In genomic region chr10:115321360-115321759, GRCh38 we compare ENCODE assay signal across 23 cellular contexts.
DNase-seq lines count a peak whose midpoint lies in the region; ATAC-seq and TF ChIP-seq lines count a peak whose summit lies in the region.
"Had no signal": no experiment of that assay in that cellular context is flagged by ENCODE, and none has a peak within 500 bp of the region (broad histone marks: within the 10 kb centered on the region; RNA-seq: fewer than 3 reads in every experiment).

No MANE protein-coding gene starts in this region.

- H3K27ac ChIP-seq in ACC112 (ENCODE audit: low read depth, low read length): no peak overlapping the region

- no peak for TF ChIP-seq CTCF in WTC11 (IDR thresholded peaks at IDR 0.05)

- POLR2A ChIA-PET in WTC11 (lab: Charles Lee): no interaction called here

- CTCF ChIA-PET in WTC11 (lab: Charles Lee): no interaction called here

- no peaks in the 10 kb centered on the region for H3K27me3 ChIP-seq in ACC112 (ENCODE audit: insufficient read depth, low read length)

- no peak overlapping the region for H2AFZ ChIP-seq in ACC112 (ENCODE audit: low read length, unreplicated experiment)

- H3K4me3 ChIP-seq in ACC112 (ENCODE audit: low read depth, low read length): peak overlapping the region; percentile 28; the same call in 1 of the 2 replicates
- H3K4me3 ChIP-seq: lung, smooth muscle cell had no signal

- peaks cover 23% of the 10 kb centered on the region for H3K9me3 Mint-ChIP-seq in WTC11

- no peaks in the 10 kb centered on the region for H3K4me1 Mint-ChIP-seq in WTC11
- H3K4me1 Mint-ChIP-seq: natural killer cell had no signal

- no peaks in the 10 kb centered on the region for H3K27me3 Mint-ChIP-seq in WTC11 (ENCODE audit: low read depth)
- H3K27me3 Mint-ChIP-seq: activated naive CD8-positive, alpha-beta T cell; CD4-positive, CD25-positive, alpha-beta regulatory T cell had no signal

- H3K36me3 ChIP-seq in ACC112 (ENCODE audit: insufficient read depth, low read length): no peaks in the 10 kb centered on the region

- H3K27ac Mint-ChIP-seq in WTC11: no peak overlapping the region
- H3K27ac Mint-ChIP-seq: activated naive CD8-positive, alpha-beta T cell; CD4-positive, CD25-positive, alpha-beta regulatory T cell; natural killer cell had no signal

- H3K4me3 Mint-ChIP-seq in WTC11: no peak overlapping the region
- H3K4me3 Mint-ChIP-seq: activated naive CD8-positive, alpha-beta T cell; CD4-positive, CD25-positive, alpha-beta regulatory T cell; natural killer cell had no signal

- no peaks in the 10 kb centered on the region for H3K79me2 ChIP-seq in ACC112 (ENCODE audit: control insufficient read depth, insufficient read depth, low read length, unreplicated experiment)

- H3K36me3 Mint-ChIP-seq in WTC11: peaks cover 2% of the 10 kb centered on the region; the same call in 1 of the 2 replicates
- H3K36me3 Mint-ChIP-seq: activated naive CD8-positive, alpha-beta T cell; CD4-positive, CD25-positive, alpha-beta regulatory T cell had no signal

- DNase-seq in M059J (ENCODE audit: low read depth): peak; percentile 4
- no peak for DNase-seq in WTC11 (ENCODE audit: low spot score)
- no peak for DNase-seq in activated naive CD4-positive, alpha-beta T cell (lab: John Stamatoyannopoulos, UW)
- DNase-seq in inferior parietal cortex (ENCODE audit: extremely low spot score): no peak
- DNase-seq: activated CD4-positive, alpha-beta T cell treated with anti-CD3 and anti-CD28 coated beads, Interleukin-2, amount 50 U/mL, for 1 hour; activated T-cell treated with anti-CD3 and anti-CD28 coated beads for 4 hours; CD4-positive, CD25-positive, alpha-beta regulatory T cell; dermis blood vessel endothelial cell; erythroblast; natural killer cell; NCI-H2081; NCI-H69; posterior cingulate gyrus; SK-N-SH; trophoblast cell had no signal

- no peaks in the 10 kb centered on the region for H3K4me1 ChIP-seq in ACC112 (ENCODE audit: control insufficient read depth, insufficient read depth, low read length, unreplicated experiment)

- ATAC-seq in GM18867 (IDR thresholded peaks at IDR 0.05; ENCODE audit: unreplicated experiment): peak; percentile 66
- peak; percentile 96 for ATAC-seq in HG02884 (IDR thresholded peaks at IDR 0.05; ENCODE audit: unreplicated experiment)
- no peak for ATAC-seq in WTC11
- no peak for ATAC-seq in HG03280 (IDR thresholded peaks at IDR 0.05; ENCODE audit: unreplicated experiment)
- ATAC-seq: natural killer cell, Panc1 had no signal

TF ChIP-seq in WTC11, 78 proteins besides CTCF, POLR2A, EP300 and RAD21:
- no peak for TF ChIP-seq ZNF317 (CRISPR knock-in tag; IDR thresholded peaks at IDR 0.05; ENCODE audit: borderline replicate concordance, low read depth)
- TF ChIP-seq IRF2 (CRISPR knock-in tag; IDR thresholded peaks at IDR 0.05; ENCODE audit: borderline replicate concordance, low read depth): no peak
- no peak for TF ChIP-seq ATF1 (CRISPR knock-in tag; IDR thresholded peaks at IDR 0.05)
- no peak for TF ChIP-seq MYBL2 (CRISPR knock-in tag; IDR thresholded peaks at IDR 0.05)
- TF ChIP-seq ETV6 (CRISPR knock-in tag; IDR thresholded peaks at IDR 0.05): no peak
- no peak for TF ChIP-seq ZNF281 (CRISPR knock-in tag; IDR thresholded peaks at IDR 0.05)
- no peak for TF ChIP-seq IRF1 (CRISPR knock-in tag; IDR thresholded peaks at IDR 0.05)
- no peak for TF ChIP-seq TCF7 (CRISPR knock-in tag; IDR thresholded peaks at IDR 0.05; ENCODE audit: low read depth)
- no peak for TF ChIP-seq CREB1 (CRISPR knock-in tag; IDR thresholded peaks at IDR 0.05)
- no peak for TF ChIP-seq ZSCAN18 (CRISPR knock-in tag; IDR thresholded peaks at IDR 0.05)
- no peak for TF ChIP-seq CDX4 (CRISPR knock-in tag; IDR thresholded peaks at IDR 0.05; ENCODE audit: borderline replicate concordance)
- no peak for TF ChIP-seq ZNF671 (CRISPR knock-in tag; IDR thresholded peaks at IDR 0.05)
- no peak for TF ChIP-seq PRDM15 (CRISPR knock-in tag; IDR thresholded peaks at IDR 0.05)
- TF ChIP-seq MLX (CRISPR knock-in tag; IDR thresholded peaks at IDR 0.05): no peak

Comparison
In these comparisons a context has a peak if more than half of its experiments do, and no peak if none do; other contexts are left out.
1. ATAC-seq: peak in GM18867 (single experiment) and HG02884 (single experiment); none in WTC11 (single experiment) and HG03280 (single experiment).